Comparison of ENCODE assay signal across 8 cellular contexts in genomic region chr12:91381309-91381804, GRCh38.
A peak's percentile ranks its signal among the peaks of the same experiment; 100 is the strongest.
DNase-seq lines count a peak whose midpoint lies in the region; ATAC-seq and TF ChIP-seq lines count a peak whose summit lies in the region.

No MANE protein-coding gene starts in this region.

- peaks cover 4% of the 10 kb centered on the region for H3K27me3 Mint-ChIP-seq in CD4-positive, alpha-beta T cell

- DNase-seq in CD4-positive, alpha-beta T cell: no peak
- peak; percentile 71 for DNase-seq in epidermal melanocyte (ENCODE audit: insufficient read length, low spot score)
- peak; percentile 95 for DNase-seq in mesendoderm
- DNase-seq in thyroid gland: peak; percentile 71 to 78
- no peak for DNase-seq in SKM-1 treated with dmso at 0.1 percent for 144 hours (lab: John Stamatoyannopoulos, UW; ENCODE audit: unreplicated experiment)

- no peaks in the 10 kb centered on the region for H3K9me3 Mint-ChIP-seq in CD4-positive, alpha-beta T cell

- H3K4me1 ChIP-seq in mesendoderm (ENCODE audit: control insufficient read depth, low read depth, low read length) (no peaks in the 10 kb centered on the region), thyroid gland (peaks cover 14 to 17% of the 10 kb centered on the region in 2 donors)

- no peaks in the 10 kb centered on the region for H3K36me3 Mint-ChIP-seq in CD4-positive, alpha-beta T cell (ENCODE audit: low read depth)

- peak in 1 of 2 donors; percentile 75 for TF ChIP-seq POLR2A in thyroid gland (IDR thresholded peaks at IDR 0.05)

- TF ChIP-seq CTCF in CD4-positive, alpha-beta T cell (IDR thresholded peaks at IDR 0.05): no peak
- TF ChIP-seq CTCF in thyroid gland (IDR thresholded peaks at IDR 0.05): no peak

- intact Hi-C loops in CD4-positive, alpha-beta T cell (cut with DNase I, micrococcal nuclease): loop anchor here (5.0 to 10.0 kb wide), 6 partner anchors 196 to 1403 kb away; partner anchors contain the start of gene BTG1 (in 1 of the 2)
- intact Hi-C loops in thyroid gland (cut with DNase I): no loop called here

- peak overlapping the region; percentile 39 for H3K4me2 ChIP-seq in mesendoderm (ENCODE audit: low read length)

- H3K56ac ChIP-seq in mesendoderm (ENCODE audit: low read length): peak overlapping the region; percentile 63

- H2BK5ac ChIP-seq in mesendoderm (ENCODE audit: low read length): no peak overlapping the region

- no peaks in the 10 kb centered on the region for H3K79me2 ChIP-seq in mesendoderm (ENCODE audit: control insufficient read depth, insufficient read depth, low read length)

- no peak overlapping the region for H4K5ac ChIP-seq in mesendoderm (ENCODE audit: low read length)

- no peak overlapping the region for H2AK5ac ChIP-seq in mesendoderm (ENCODE audit: low read length)

- CTCF ChIA-PET in CD4-positive, alpha-beta T cell (lab: Charles Lee): interaction anchor here (1.0 to 2.3 kb wide), 20 partner anchors 9 to 1275 kb away, joined by 3 to 41 read pairs (median 4); partner anchors contain the start of gene BTG1

- no CpG with 5 or more reads among the region's 11 CpGs for WGBS in mesendoderm (ENCODE audit: extremely low coverage, insufficient coverage, low lambda C conversion rate)
- 8 to 11% methylated on average over 11 of the region's 11 CpGs for WGBS in thyroid gland, 2 donors

- peak overlapping the region; percentile 51 for H3K18ac ChIP-seq in mesendoderm (ENCODE audit: low read length)

- peak overlapping the region; percentile 71 for H3K9ac ChIP-seq in mesendoderm (ENCODE audit: low read length)

- H3K4ac ChIP-seq in mesendoderm (ENCODE audit: low read depth, low read length): no peak overlapping the region

- H3K23ac ChIP-seq in mesendoderm (ENCODE audit: low read length): no peak overlapping the region

- H2BK120ac ChIP-seq in mesendoderm (ENCODE audit: low read depth, low read length): no peak overlapping the region

- no peak overlapping the region for H4K8ac ChIP-seq in mesendoderm (ENCODE audit: low read depth, low read length)

- H2BK15ac ChIP-seq in mesendoderm (replicated peaks; ENCODE audit: low read depth): no peak overlapping the region

- no peak overlapping the region for H3K27ac ChIP-seq in CD4-positive, alpha-beta T cell (ENCODE audit: low read depth, low read length)
- H3K27ac ChIP-seq in mesendoderm (ENCODE audit: low read depth, low read length): no peak overlapping the region
- peak overlapping the region; percentile 56 to 91 (median 73) for H3K27ac ChIP-seq in thyroid gland

- no peaks in the 10 kb centered on the region for H3K27me3 ChIP-seq in CD4-positive, alpha-beta T cell (ENCODE audit: control insufficient read depth, insufficient read depth, low read length)
- H3K27me3 ChIP-seq in mesendoderm (ENCODE audit: insufficient read depth, low read length, poor library complexity) (no peaks in the 10 kb centered on the region), thyroid gland (no peaks in the 10 kb centered on the region)

- no peak overlapping the region for H3K27ac Mint-ChIP-seq in CD4-positive, alpha-beta T cell

- H3K4me3 Mint-ChIP-seq in CD4-positive, alpha-beta T cell: peak overlapping the region; percentile 81

- peaks cover 5% of the 10 kb centered on the region for H3K4me1 Mint-ChIP-seq in CD4-positive, alpha-beta T cell (ENCODE audit: low read depth)

- peak; percentile 50 for ATAC-seq in CD4-positive, alpha-beta T cell (ENCODE audit: poor library complexity)
- ATAC-seq in GM19328 (IDR thresholded peaks at IDR 0.05; ENCODE audit: unreplicated experiment) (peak; percentile 51), HG03457 (IDR thresholded peaks at IDR 0.05; ENCODE audit: unreplicated experiment) (peak; percentile 60), SK-N-SH treated with all-trans-retinoic acid at 6 μM for 48 hours (peak; percentile 96)

- POLR2A ChIA-PET in CD4-positive, alpha-beta T cell (lab: Charles Lee): interaction anchor here (0.8 to 2.4 kb wide), 10 partner anchors 13 to 1189 kb away, joined by 3 to 18 read pairs (median 6); partner anchors contain the start of gene BTG1

- H3K36me3 ChIP-seq in mesendoderm (ENCODE audit: control insufficient read depth, insufficient read depth, low read length) (no peaks in the 10 kb centered on the region), thyroid gland (no peaks in the 10 kb centered on the region)

- H3K4me3 ChIP-seq in mesendoderm (ENCODE audit: low read length): peak overlapping the region; percentile 29
- H3K4me3 ChIP-seq in thyroid gland (replicated peaks in 1 of 3): peak overlapping the region in 2 of 3 donors; percentile 5 to 9

- H3K9me3 ChIP-seq in CD4-positive, alpha-beta T cell (ENCODE audit: control insufficient read depth, low read length): no peaks in the 10 kb centered on the region
- no peaks in the 10 kb centered on the region for H3K9me3 ChIP-seq in thyroid gland

- H3K79me1 ChIP-seq in mesendoderm (ENCODE audit: low read length): no peaks in the 10 kb centered on the region

TF ChIP-seq in SK-N-SH treated with all-trans-retinoic acid at 6 μM for 48 hours, 23 proteins besides CTCF, POLR2A, EP300 and RAD21:
- no peak for TF ChIP-seq ZFP3 (CRISPR knock-in tag; IDR thresholded peaks at IDR 0.05)
- TF ChIP-seq TSHZ2 (CRISPR knock-in tag; IDR thresholded peaks at IDR 0.05): peak; percentile 27; the same call in 1 of the 2 replicates

Comparison
In these comparisons a context has a peak if more than half of its experiments do, and no peak if none do; other contexts are left out.
1. DNase-seq: peak in epidermal melanocyte (single experiment), mesendoderm (single experiment) and thyroid gland (2 of 2); none in CD4-positive, alpha-beta T cell (0 of 10) and SKM-1 treated with dmso at 0.1 percent for 144 hours (single experiment).
2. H3K27ac ChIP-seq: peak in thyroid gland (3 of 3); none in CD4-positive, alpha-beta T cell (single experiment) and mesendoderm (single experiment).
3. Peak in every context shown above with its lines, with median percentiles within 50 percentile points of each other: ATAC-seq.